1 cellular context compared by ENCODE assay signal in genomic region chr1:218588555-218589172, GRCh38.
TF ChIP-seq lines count a peak whose summit lies in the region.

No MANE protein-coding gene starts in this region.

TF ChIP-seq in IMR-90, 13 proteins besides CTCF, POLR2A, EP300 and RAD21 (continued from another document):
- TF ChIP-seq MAZ (IDR thresholded peaks at IDR 0.05; ENCODE audit: borderline replicate concordance, low read depth, low read length): no peak
- TF ChIP-seq, protein P1, sequence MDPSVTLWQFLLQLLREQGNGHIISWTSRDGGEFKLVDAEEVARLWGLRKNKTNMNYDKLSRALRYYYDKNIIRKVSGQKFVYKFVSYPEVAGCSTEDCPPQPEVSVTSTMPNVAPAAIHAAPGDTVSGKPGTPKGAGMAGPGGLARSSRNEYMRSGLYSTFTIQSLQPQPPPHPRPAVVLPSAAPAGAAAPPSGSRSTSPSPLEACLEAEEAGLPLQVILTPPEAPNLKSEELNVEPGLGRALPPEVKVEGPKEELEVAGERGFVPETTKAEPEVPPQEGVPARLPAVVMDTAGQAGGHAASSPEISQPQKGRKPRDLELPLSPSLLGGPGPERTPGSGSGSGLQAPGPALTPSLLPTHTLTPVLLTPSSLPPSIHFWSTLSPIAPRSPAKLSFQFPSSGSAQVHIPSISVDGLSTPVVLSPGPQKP (IDR thresholded peaks at IDR 0.05; ENCODE audit: borderline replicate concordance, low read depth, low read length): no peak
- TF ChIP-seq RFX5 (IDR thresholded peaks at IDR 0.05; ENCODE audit: low read depth, low read length): no peak
- no peak for TF ChIP-seq MAFK (IDR thresholded peaks at IDR 0.05; ENCODE audit: low read depth, low read length)
- TF ChIP-seq FOS (IDR thresholded peaks at IDR 0.05; ENCODE audit: low read depth, low read length): no peak
- TF ChIP-seq RCOR1 (IDR thresholded peaks at IDR 0.05; ENCODE audit: insufficient replicate concordance, low read length): no peak
- no peak for TF ChIP-seq SMC3 (IDR thresholded peaks at IDR 0.05; ENCODE audit: low read depth, low read length)
- no peak for TF ChIP-seq CEBPB (IDR thresholded peaks at IDR 0.05; ENCODE audit: low read depth, low read length)
